ENCODE assay signal across 8 cellular contexts in genomic region chr15:66294157-66294931, GRCh38. TPM values are rescaled to one million over a fixed set of nuclear protein-coding genes. Genes with fewer than 3 reads are reported as not detected.
A peak's percentile ranks its signal among the peaks of the same experiment; 100 is the strongest.
DNase-seq lines count a peak whose midpoint lies in the region; ATAC-seq and TF ChIP-seq lines count a peak whose summit lies in the region.

No MANE protein-coding gene starts in this region.

- no peaks in the 10 kb centered on the region for H3K9me2 ChIP-seq in SU-DHL-6 (replicated peaks; ENCODE audit: insufficient read depth, low read length)

- H3F3A ChIP-seq in SU-DHL-6 (ENCODE audit: insufficient read depth), result peaks cover 15% of the 10 kb centered on the region

- intact Hi-C loops in IMR-90 (cut with micrococcal nuclease), result no loop called here

- H3K79me1 ChIP-seq in IMR-90 (ENCODE audit: low read depth in 1 of 2, low read length in 2 of 2), result peaks cover 0 to 23% of the 10 kb centered on the region in 2 experiments; a peak in 1 of 4 replicates

- dilution Hi-C loops in IMR-90 (cut with HindIII; ENCODE audit: low sequenced_read_pairs, unreplicated experiment), result no loop called here

- H2BK120ac ChIP-seq in IMR-90 (ENCODE audit: low read depth, low read length), result peak overlapping the region; percentile 30; the same call in 1 of the 2 replicates

- no peak for TF ChIP-seq CTCF in IMR-90 (conservative IDR thresholded peaks at IDR 0.05; ENCODE audit: low read depth, low read length)
- TF ChIP-seq CTCF in SU-DHL-6 (IDR thresholded peaks at IDR 0.05; ENCODE audit: insufficient read depth, low read length, poor library complexity, severe bottlenecking), result no peak

- H2BK5ac ChIP-seq in IMR-90 (ENCODE audit: low read depth, low read length, poor library complexity, severe bottlenecking), result peak overlapping the region; percentile 34

- no peak for TF ChIP-seq POLR2A in IMR-90 (IDR thresholded peaks at IDR 0.05; ENCODE audit: low read depth, low read length)

- H3K23ac ChIP-seq in IMR-90 (ENCODE audit: low read depth, low read length), result peak overlapping the region; percentile 84

- no peak overlapping the region for H2BK15ac ChIP-seq in IMR-90 (ENCODE audit: low read depth, low read length)

- H4K91ac ChIP-seq in IMR-90 (ENCODE audit: insufficient read depth, low read depth, low read length), result peak overlapping the region; percentile 69

- peak overlapping the region; percentile 45; the same call in 1 of the 2 replicates for H3K56ac ChIP-seq in IMR-90 (ENCODE audit: extremely low read depth, insufficient read depth, low read length)

- H4K5ac ChIP-seq in IMR-90 (ENCODE audit: low read depth, low read length), result peak overlapping the region; percentile 89

- H3K4me2 ChIP-seq in IMR-90 (ENCODE audit: low read depth, low read length), result peak overlapping the region; percentile 86
- H3K4me2 ChIP-seq in SU-DHL-6 (ENCODE audit: low read depth, low read length, poor library complexity, severe bottlenecking), result peak overlapping the region; percentile 88

- peak overlapping the region; percentile 44; the same call in 1 of the 2 replicates for H2AK5ac ChIP-seq in IMR-90 (ENCODE audit: low read depth, low read length)

- POLR2A ChIA-PET in IMR-90 (lab: Charles Lee; ENCODE audit: unreplicated experiment), result no interaction called here

- peak overlapping the region; percentile 70 for H3K4ac ChIP-seq in IMR-90 (ENCODE audit: low read depth, low read length)

- no peaks in the 10 kb centered on the region for H4K20me1 ChIP-seq in IMR-90 (ENCODE audit: insufficient read depth, low read length)
- no peaks in the 10 kb centered on the region for H4K20me1 ChIP-seq in SU-DHL-6 (ENCODE audit: low read depth, low read length)

- DNase-seq in Daoy (ENCODE audit: low read depth), result peak; percentile 63
- peak; percentile 66 for DNase-seq in IMR-90
- peak; percentile 42 for DNase-seq in medulla oblongata (ENCODE audit: extremely low spot score)

- H3K27me3 ChIP-seq in IMR-90 (ENCODE audit: control insufficient read depth, insufficient read depth, low read length) (no peaks in the 10 kb centered on the region; the same call in 1 of the 2 replicates), SU-DHL-6 (ENCODE audit: low read length) (no peaks in the 10 kb centered on the region), ectodermal cell (ENCODE audit: control insufficient read depth, insufficient read depth, low read length, poor library complexity, severe bottlenecking) (peaks cover 32% of the 10 kb centered on the region), thymus (ENCODE audit: control insufficient read depth, insufficient read depth) (no peaks in the 10 kb centered on the region)

- H3K27ac ChIP-seq in IMR-90 (ENCODE audit: insufficient read depth, low read length) (peak overlapping the region; percentile 58), SU-DHL-6 (ENCODE audit: low read depth, low read length) (peak overlapping the region; percentile 89), ectodermal cell (ENCODE audit: insufficient read depth, low read depth, low read length, poor library complexity, severe bottlenecking) (no peak overlapping the region), thymus (ENCODE audit: low read depth) (peak overlapping the region; percentile 85)

- H3K9ac ChIP-seq in IMR-90 (ENCODE audit: low read depth, low read length), result peak overlapping the region; percentile 49
- peak overlapping the region; percentile 82 for H3K9ac ChIP-seq in SU-DHL-6 (ENCODE audit: low read length)

- H4K8ac ChIP-seq in IMR-90 (ENCODE audit: low read depth in 2 of 2, low read length in 2 of 2), result peak overlapping the region; percentile 68 to 70

- ATAC-seq in GM21360 (IDR thresholded peaks at IDR 0.05; ENCODE audit: unreplicated experiment) (peak; percentile 17), IMR-90 (ENCODE audit: low read depth) (peak; percentile 18), GM19395 (IDR thresholded peaks at IDR 0.05; ENCODE audit: unreplicated experiment) (no peak)

- peaks cover 3% of the 10 kb centered on the region; the same call in 1 of the 2 replicates for H3K9me1 ChIP-seq in IMR-90 (ENCODE audit: insufficient read depth, low read length)

- H2BK20ac ChIP-seq in IMR-90 (ENCODE audit: low read depth, low read length), result no peak overlapping the region

- peak overlapping the region; percentile 86 for H3K4me3 ChIP-seq in IMR-90 (ENCODE audit: insufficient read depth, low read depth, low read length)
- H3K4me3 ChIP-seq in SU-DHL-6 (ENCODE audit: insufficient read depth, low read length, poor library complexity, severe bottlenecking), result peak overlapping the region; percentile 69
- peak overlapping the region; percentile 52 for H3K4me3 ChIP-seq in ectodermal cell (ENCODE audit: insufficient read depth, low read depth, low read length)
- H3K4me3 ChIP-seq in thymus (ENCODE audit: low read length), result peak overlapping the region; percentile 70

- no TSS peak for BruUV-seq in IMR-90 (replicated peaks; lab: Mats Ljungman, UMichigan)

- peak overlapping the region; percentile 58 for H3K18ac ChIP-seq in IMR-90 (ENCODE audit: low read depth, low read length)

- H3K4me1 ChIP-seq in IMR-90 (ENCODE audit: control insufficient read depth, insufficient read depth, low read length) (peaks cover 8% of the 10 kb centered on the region), ectodermal cell (ENCODE audit: control insufficient read depth, insufficient read depth, low read length) (peaks cover 6% of the 10 kb centered on the region), thymus (ENCODE audit: control insufficient read depth, insufficient read depth, low read length) (peaks cover 16% of the 10 kb centered on the region)

- peaks cover 31% of the 10 kb centered on the region for H3K79me2 ChIP-seq in SU-DHL-6 (ENCODE audit: insufficient read depth, low read length)

- H2AK9ac ChIP-seq in IMR-90 (replicated peaks; ENCODE audit: low read depth, low read length, poor library complexity), result peak overlapping the region; percentile 88

- no peak for TF ChIP-seq RAD21 in IMR-90 (IDR thresholded peaks at IDR 0.05; ENCODE audit: low read length)

- H3K14ac ChIP-seq in IMR-90 (replicated peaks; ENCODE audit: low read depth, low read length), result peak overlapping the region; percentile 67; the same call in 1 of the 2 replicates

- in situ Hi-C loops in IMR-90 (cut with MboI; ENCODE audit: low sequenced_read_pairs), result loop anchor here (25.0 kb wide), 1 partner anchor 682 kb away; the partner anchor contains the start of genes INTS14 and SLC24A1

- CTCF ChIA-PET in IMR-90 (lab: Yijun Ruan, JAX), result no interaction called here

- H3K9me3 ChIP-seq in IMR-90 (ENCODE audit: control insufficient read depth, insufficient read depth, low read length) (no peaks in the 10 kb centered on the region), SU-DHL-6 (ENCODE audit: insufficient read depth, low read length) (no peaks in the 10 kb centered on the region), ectodermal cell (ENCODE audit: control insufficient read depth, low read length) (no peaks in the 10 kb centered on the region), thymus (ENCODE audit: control insufficient read depth) (no peaks in the 10 kb centered on the region)

- WGBS in IMR-90 (ENCODE audit: extremely low coverage in 2 of 2, insufficient read length in 1 of 2), 2 experiments, result 6% methylated on average over 9 of the region's 16 CpGs; no CpG with 5 or more reads in 1 of the 2 experiments
- 15 to 19% methylated on average over 16 of the region's 16 CpGs for WGBS in ectodermal cell, 2 experiments
- WGBS in thymus, result 12% methylated on average over 16 of the region's 16 CpGs

- peak overlapping the region; percentile 98 for H2AFZ ChIP-seq in IMR-90 (replicated peaks; ENCODE audit: low read length, poor library complexity)
- peak overlapping the region; percentile 62 for H2AFZ ChIP-seq in SU-DHL-6 (ENCODE audit: low read depth, low read length, severe bottlenecking)

- no peaks in the 10 kb centered on the region; the same call in 1 of the 2 replicates for H3K36me3 ChIP-seq in IMR-90 (ENCODE audit: control insufficient read depth, insufficient read depth, low read length)
- no peaks in the 10 kb centered on the region for H3K36me3 ChIP-seq in SU-DHL-6 (ENCODE audit: low read length)
- H3K36me3 ChIP-seq in ectodermal cell (ENCODE audit: control insufficient read depth, insufficient read depth, low read length), result no peaks in the 10 kb centered on the region
- peaks cover 11% of the 10 kb centered on the region for H3K36me3 ChIP-seq in thymus (ENCODE audit: control insufficient read depth, insufficient read depth)

TF ChIP-seq in IMR-90, 13 proteins besides CTCF, POLR2A, EP300 and RAD21:
- TF ChIP-seq FOS (IDR thresholded peaks at IDR 0.05; ENCODE audit: low read depth, low read length) (no peak), USF2 (IDR thresholded peaks at IDR 0.05; ENCODE audit: low read depth, low read length) (peak; percentile 52; the same call in 1 of the 2 replicates), BHLHE40 (IDR thresholded peaks at IDR 0.05; ENCODE audit: low read depth, low read length) (peak; percentile 93), SMC3 (IDR thresholded peaks at IDR 0.05; ENCODE audit: low read depth, low read length) (no peak), CHD1 (IDR thresholded peaks at IDR 0.05; ENCODE audit: low read depth, low read length) (no peak)
TF ChIP-seq in IMR-90: peak in this region for 2.

RNA-seq across cellular contexts. Expression of gene DIS3L, which starts 1.0 kb away (rescaled TPM):
- 11.9 and 15.5 TPM in 2 replicates for total RNA-seq in Daoy (2014; rRNA removed; shearing (Covaris generic))
- 12.2 and 14.5 TPM in 2 replicates for total RNA-seq in IMR-90 (2012; rRNA removed)
- polyA plus RNA-seq in IMR-90 (2012; rRNA removed) (4.2 and 5.1 TPM in 2 replicates), thymus (13.0 TPM)
- 1.8 and 2.1 TPM in 2 replicates for polyA plus RNA-seq in IMR-90 (2012; cell fraction: cytosol; rRNA removed)
- polyA plus RNA-seq in IMR-90 (2012; cell fraction: nucleus; rRNA removed; ENCODE audit: low replicate concordance), result 1.5 and 6.1 TPM in 2 replicates
- polyA plus RNA-seq in ectodermal cell (2013, experiment 1 of 4), result 14.5 TPM
- polyA plus RNA-seq in ectodermal cell (2013, experiment 2 of 4), result 13.0 TPM
- polyA plus RNA-seq in ectodermal cell (2013, experiment 3 of 4), result 10.5 TPM
- 11.5 TPM for polyA plus RNA-seq in ectodermal cell (2013, experiment 4 of 4)

RNA-seq across cellular contexts. Expression of gene MEGF11, which starts 40.8 kb away (rescaled TPM):
- total RNA-seq in Daoy (2014; rRNA removed; shearing (Covaris generic)), result under 0.01 and 0.34 TPM in 2 replicates
- not detected in 2 replicates for total RNA-seq in IMR-90 (2012; rRNA removed)
- polyA plus RNA-seq in IMR-90 (2012; rRNA removed), result not detected in 2 replicates
- not detected in 2 replicates for polyA plus RNA-seq in IMR-90 (2012; cell fraction: cytosol; rRNA removed)
- not detected in 2 replicates for polyA plus RNA-seq in IMR-90 (2012; cell fraction: nucleus; rRNA removed; ENCODE audit: low replicate concordance)
- 0.91 TPM for polyA plus RNA-seq in ectodermal cell (2013, experiment 1 of 4)
- polyA plus RNA-seq in ectodermal cell (2013, experiment 2 of 4), result 0.92 TPM
- polyA plus RNA-seq in ectodermal cell (2013, experiment 3 of 4), result 0.75 TPM
- 0.97 TPM for polyA plus RNA-seq in ectodermal cell (2013, experiment 4 of 4)
- 0.66 TPM for polyA plus RNA-seq in thymus
